Comparison of ENCODE assay signal across 1 cellular context in the genomic region with DNA sequence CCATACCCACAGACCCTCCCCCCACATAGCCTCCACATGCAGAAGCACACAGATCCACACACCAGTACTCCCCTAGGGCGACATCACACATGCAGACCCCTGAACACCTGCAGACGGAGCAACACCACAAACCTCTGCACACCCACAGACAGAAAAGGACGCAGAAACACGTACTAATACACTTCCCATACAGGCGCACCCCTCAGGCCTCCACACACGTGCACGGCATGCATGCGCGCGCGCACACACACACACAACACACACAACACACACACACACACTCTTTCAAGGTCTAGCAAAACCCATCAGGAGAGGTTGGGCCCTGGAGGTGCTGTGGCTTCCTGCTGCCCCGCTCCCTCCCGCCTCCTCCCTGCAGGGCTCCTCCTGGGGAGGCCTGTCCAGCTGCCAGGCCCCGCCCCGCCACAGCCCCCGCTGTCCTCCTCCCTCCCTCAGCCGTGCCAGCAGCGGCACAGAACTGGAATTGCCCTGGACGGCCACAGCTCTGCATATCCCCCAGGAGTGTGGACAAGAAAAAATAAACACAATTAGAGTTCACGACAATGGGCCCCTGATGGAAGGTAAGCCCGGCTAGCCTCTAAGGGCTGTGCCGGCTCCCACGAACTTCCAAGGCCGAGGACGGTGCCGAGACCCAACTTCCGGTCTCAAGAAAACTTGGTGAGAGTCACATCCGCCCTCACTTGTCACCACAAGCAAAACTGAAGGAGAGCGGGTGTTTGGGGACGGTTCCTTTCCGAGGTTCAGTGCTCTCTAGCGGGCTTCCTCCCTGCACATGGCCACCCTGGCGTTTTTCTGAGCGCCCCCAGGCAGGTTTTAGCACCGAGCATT.
A peak's percentile ranks its signal among the peaks of the same experiment; 100 is the strongest.
TF ChIP-seq lines count a peak whose summit lies in the region.

No MANE protein-coding gene starts in this region.

TF ChIP-seq in HepG2, 621 proteins besides CTCF, POLR2A, EP300 and RAD21 (continued from another document and continues in another):
- no peak for TF ChIP-seq E2F1 (CRISPR knock-in tag; IDR thresholded peaks at IDR 0.05)
- TF ChIP-seq ATAD3A (CRISPR knock-in tag; IDR thresholded peaks at IDR 0.05): no peak
- TF ChIP-seq ZBTB3 (CRISPR knock-in tag; IDR thresholded peaks at IDR 0.05; ENCODE audit: borderline replicate concordance, low read depth): no peak; the same call in 1 of the 2 replicates
- TF ChIP-seq GABPB1 (CRISPR knock-in tag; IDR thresholded peaks at IDR 0.05): peak; percentile 92
- TF ChIP-seq YEATS2 (CRISPR knock-in tag; IDR thresholded peaks at IDR 0.05; ENCODE audit: borderline replicate concordance): peak; percentile 52
- TF ChIP-seq ARID4A (CRISPR knock-in tag; IDR thresholded peaks at IDR 0.05; ENCODE audit: borderline replicate concordance): peak; percentile 79
- TF ChIP-seq BRD4 (CRISPR knock-in tag; IDR thresholded peaks at IDR 0.05): peak; percentile 64
- TF ChIP-seq HMG20A (CRISPR knock-in tag; IDR thresholded peaks at IDR 0.05; ENCODE audit: borderline replicate concordance): no peak; the same call in 1 of the 2 replicates
- peak; percentile 29 for TF ChIP-seq ZNF121 (CRISPR knock-in tag; IDR thresholded peaks at IDR 0.05)
- TF ChIP-seq HNRNPUL1 (IDR thresholded peaks at IDR 0.05; ENCODE audit: low read depth, low read length): no peak
- TF ChIP-seq ZNF672 (CRISPR knock-in tag; IDR thresholded peaks at IDR 0.05): peak; percentile 93; the same call in 1 of the 2 replicates
- peak; percentile 86 for TF ChIP-seq ZNF589 (CRISPR knock-in tag; conservative IDR thresholded peaks at IDR 0.05)
- TF ChIP-seq MIER2 (CRISPR knock-in tag; IDR thresholded peaks at IDR 0.05): no peak
- TF ChIP-seq CENPX (CRISPR knock-in tag; IDR thresholded peaks at IDR 0.05): no peak
- TF ChIP-seq TFE3 (CRISPR knock-in tag; IDR thresholded peaks at IDR 0.05): peak; percentile 18; the same call in 1 of the 2 replicates
- TF ChIP-seq, protein P1, sequence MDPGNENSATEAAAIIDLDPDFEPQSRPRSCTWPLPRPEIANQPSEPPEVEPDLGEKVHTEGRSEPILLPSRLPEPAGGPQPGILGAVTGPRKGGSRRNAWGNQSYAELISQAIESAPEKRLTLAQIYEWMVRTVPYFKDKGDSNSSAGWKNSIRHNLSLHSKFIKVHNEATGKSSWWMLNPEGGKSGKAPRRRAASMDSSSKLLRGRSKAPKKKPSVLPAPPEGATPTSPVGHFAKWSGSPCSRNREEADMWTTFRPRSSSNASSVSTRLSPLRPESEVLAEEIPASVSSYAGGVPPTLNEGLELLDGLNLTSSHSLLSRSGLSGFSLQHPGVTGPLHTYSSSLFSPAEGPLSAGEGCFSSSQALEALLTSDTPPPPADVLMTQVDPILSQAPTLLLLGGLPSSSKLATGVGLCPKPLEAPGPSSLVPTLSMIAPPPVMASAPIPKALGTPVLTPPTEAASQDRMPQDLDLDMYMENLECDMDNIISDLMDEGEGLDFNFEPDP (CRISPR knock-in tag; conservative IDR thresholded peaks at IDR 0.05): peak; percentile 98
- no peak for TF ChIP-seq ZNF292 (CRISPR knock-in tag; IDR thresholded peaks at IDR 0.05; ENCODE audit: borderline replicate concordance, low read depth)
- TF ChIP-seq ZNF510 (CRISPR knock-in tag; IDR thresholded peaks at IDR 0.05; ENCODE audit: low read depth): 0 out of 2 replicates have a peak, but pooled peaks have one; percentile 29
- no peak for TF ChIP-seq GPBP1L1 (CRISPR knock-in tag; IDR thresholded peaks at IDR 0.05)
- no peak for TF ChIP-seq NFE2 (CRISPR knock-in tag; IDR thresholded peaks at IDR 0.05)
- TF ChIP-seq ZMYM4 (CRISPR knock-in tag; IDR thresholded peaks at IDR 0.05): peak; percentile 82
- TF ChIP-seq IRF2 (CRISPR knock-in tag; IDR thresholded peaks at IDR 0.05): 0 out of 2 replicates have a peak, but pooled peaks have one; percentile 38
- TF ChIP-seq CBX2 (IDR thresholded peaks at IDR 0.05; ENCODE audit: low read depth, low read length): no peak
- 0 out of 2 replicates have a peak, but pooled peaks have one; percentile 34 for TF ChIP-seq CBX2 (CRISPR knock-in tag; IDR thresholded peaks at IDR 0.05; ENCODE audit: low read depth)
- peak; percentile 43 for TF ChIP-seq FOXK1 (CRISPR knock-in tag; IDR thresholded peaks at IDR 0.05; ENCODE audit: borderline replicate concordance, low read depth)
- TF ChIP-seq ZNF605 (CRISPR knock-in tag; IDR thresholded peaks at IDR 0.05): peak; percentile 97
- peak; percentile 37 for TF ChIP-seq HNF4A (CRISPR knock-in tag; IDR thresholded peaks at IDR 0.05)
- TF ChIP-seq ZNF674 (CRISPR knock-in tag; IDR thresholded peaks at IDR 0.05; ENCODE audit: low read depth): no peak; the same call in 1 of the 2 replicates
- TF ChIP-seq SRF (IDR thresholded peaks at IDR 0.05; ENCODE audit: low read depth, low read length): no peak
- TF ChIP-seq PCBP2 (optimal IDR thresholded peaks at IDR 0.05; ENCODE audit: low read depth, low read length, poor library complexity, severe bottlenecking): no peak
- TF ChIP-seq ZNF230 (CRISPR knock-in tag; IDR thresholded peaks at IDR 0.05): no peak
- TF ChIP-seq STAT5B (CRISPR knock-in tag; IDR thresholded peaks at IDR 0.05): no peak
- no peak for TF ChIP-seq ZNF660 (CRISPR knock-in tag; IDR thresholded peaks at IDR 0.05; ENCODE audit: borderline replicate concordance, low read depth)
- no peak for TF ChIP-seq ZNF879 (CRISPR knock-in tag; IDR thresholded peaks at IDR 0.05)
- no peak; a peak in 1 of 4 replicates for TF ChIP-seq REST (IDR thresholded peaks at IDR 0.05; ENCODE audit: borderline replicate concordance in 1 of 2, low read depth in 1 of 2, low read length in 2 of 2)
- peak; percentile 87 for TF ChIP-seq BATF2 (CRISPR knock-in tag; IDR thresholded peaks at IDR 0.05)
- no peak for TF ChIP-seq ZNF234 (CRISPR knock-in tag; conservative IDR thresholded peaks at IDR 0.05)
- TF ChIP-seq ZNF235 (CRISPR knock-in tag; IDR thresholded peaks at IDR 0.05; ENCODE audit: borderline replicate concordance): peak; percentile 86; the same call in 1 of the 2 replicates
- TF ChIP-seq, protein P2, sequence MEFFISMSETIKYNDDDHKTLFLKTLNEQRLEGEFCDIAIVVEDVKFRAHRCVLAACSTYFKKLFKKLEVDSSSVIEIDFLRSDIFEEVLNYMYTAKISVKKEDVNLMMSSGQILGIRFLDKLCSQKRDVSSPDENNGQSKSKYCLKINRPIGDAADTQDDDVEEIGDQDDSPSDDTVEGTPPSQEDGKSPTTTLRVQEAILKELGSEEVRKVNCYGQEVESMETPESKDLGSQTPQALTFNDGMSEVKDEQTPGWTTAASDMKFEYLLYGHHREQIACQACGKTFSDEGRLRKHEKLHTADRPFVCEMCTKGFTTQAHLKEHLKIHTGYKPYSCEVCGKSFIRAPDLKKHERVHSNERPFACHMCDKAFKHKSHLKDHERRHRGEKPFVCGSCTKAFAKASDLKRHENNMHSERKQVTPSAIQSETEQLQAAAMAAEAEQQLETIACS (CRISPR knock-in tag; IDR thresholded peaks at IDR 0.05): no peak
- no peak; the same call in 1 of the 2 replicates for TF ChIP-seq MIER3 (CRISPR knock-in tag; IDR thresholded peaks at IDR 0.05; ENCODE audit: borderline replicate concordance)
- TF ChIP-seq ZNF770 (CRISPR knock-in tag; IDR thresholded peaks at IDR 0.05): 0 out of 2 replicates have a peak, but pooled peaks have one; percentile 67
